ENCODE assay signal across 13 cellular contexts in genomic region chr5:131364507-131365050, GRCh38.
DNase-seq lines count a peak whose midpoint lies in the region; ATAC-seq and TF ChIP-seq lines count a peak whose summit lies in the region.
"Had no signal": no experiment of that assay in that cellular context is flagged by ENCODE, and none has a peak within 500 bp of the region (broad histone marks: within the 10 kb centered on the region; RNA-seq: fewer than 3 reads in every experiment).

No MANE protein-coding gene starts in this region.

- H3K36me3 Mint-ChIP-seq in activated CD8-positive, alpha-beta memory T cell treated with anti-CD3 and anti-CD28 coated beads, Interleukin-2, amount 10 ng/mL, durations not matched to agents 7 days and 5 days = peaks cover 57% of the 10 kb centered on the region
- H3K36me3 Mint-ChIP-seq in central memory CD8-positive, alpha-beta T cell (ENCODE audit: insufficient read depth) = peaks cover 52% of the 10 kb centered on the region

- H3K9me3 Mint-ChIP-seq in activated CD8-positive, alpha-beta memory T cell treated with anti-CD3 and anti-CD28 coated beads, Interleukin-2, amount 10 ng/mL, durations not matched to agents 7 days and 5 days (ENCODE audit: low read depth) = peaks cover 3% of the 10 kb centered on the region
- H3K9me3 Mint-ChIP-seq in central memory CD8-positive, alpha-beta T cell = no peaks in the 10 kb centered on the region

- H3K27me3 ChIP-seq in Panc1 (ENCODE audit: control insufficient read depth, insufficient read depth, low read length) (no peaks in the 10 kb centered on the region), tibial nerve (no peaks in the 10 kb centered on the region)

- peaks cover 61% of the 10 kb centered on the region for H3K4me1 Mint-ChIP-seq in activated CD8-positive, alpha-beta memory T cell treated with anti-CD3 and anti-CD28 coated beads, Interleukin-2, amount 10 ng/mL, durations not matched to agents 7 days and 5 days
- H3K4me1 Mint-ChIP-seq in central memory CD8-positive, alpha-beta T cell = peaks cover 78% of the 10 kb centered on the region

- H3K27ac Mint-ChIP-seq in activated CD8-positive, alpha-beta memory T cell treated with anti-CD3 and anti-CD28 coated beads, Interleukin-2, amount 10 ng/mL, durations not matched to agents 7 days and 5 days = peak overlapping the region; percentile 75
- peak overlapping the region; percentile 64 for H3K27ac Mint-ChIP-seq in central memory CD8-positive, alpha-beta T cell (ENCODE audit: low read depth)

- intact Hi-C loops in Panc1 (cut with micrococcal nuclease; ENCODE audit: unreplicated experiment) = no loop called here

- no peaks in the 10 kb centered on the region for H3K27me3 Mint-ChIP-seq in activated CD8-positive, alpha-beta memory T cell treated with anti-CD3 and anti-CD28 coated beads, Interleukin-2, amount 10 ng/mL, durations not matched to agents 7 days and 5 days
- no peaks in the 10 kb centered on the region for H3K27me3 Mint-ChIP-seq in central memory CD8-positive, alpha-beta T cell

- 77% methylated on average over 1 of the region's 1 CpG for WGBS in tibial nerve, 2 donors

- peak; percentile 56 for DNase-seq in activated CD8-positive, alpha-beta memory T cell treated with anti-CD3 and anti-CD28 coated beads, Interleukin-2, amount 10 ng/mL, durations not matched to agents 7 days and 5 days
- DNase-seq in activated CD8-positive, alpha-beta memory T cell treated with anti-CD3 and anti-CD28 coated beads, Interleukin-2, amount 50 U/mL, for 48 hours = no peak
- DNase-seq in Panc1 (ENCODE audit: low read depth, low spot score) (no peak), tibial nerve (ENCODE audit: low spot score in 2 of 2) (no peak), coronary artery (ENCODE audit: low spot score) (no peak)
- no peak for DNase-seq in central memory CD8-positive, alpha-beta T cell (ENCODE audit: low spot score in 2 of 2)
- no peak for DNase-seq in stimulated activated naive CD8-positive, alpha-beta T cell treated with anti-CD3 and anti-CD28 coated beads, Interleukin-15, Interleukin-2, amounts not matched to agents 100 U/mL and 50 U/mL, for 24 hours
- DNase-seq: activated CD4-positive, alpha-beta T cell treated with anti-CD3 and anti-CD28 coated beads for 4 hours; DMS 273 treated with DMSO at 0.1 percent for 48 hours; NCI-H187; NCI-H526 had no signal

- H3K4me1 ChIP-seq in Panc1 (ENCODE audit: control insufficient read depth, insufficient read depth, low read length) = no peaks in the 10 kb centered on the region
- H3K4me1 ChIP-seq in tibial nerve = no peaks in the 10 kb centered on the region

- in situ Hi-C loops in Panc1 (cut with HindIII; ENCODE audit: low pct_unique_long_range_greater_than_20kb, low sequenced_read_pairs) = no loop called here

- TF ChIP-seq CTCF in Panc1 (IDR thresholded peaks at IDR 0.05) (no peak), tibial nerve (IDR thresholded peaks at IDR 0.05) (no peak), coronary artery (IDR thresholded peaks at IDR 0.05) (no peak)

- ATAC-seq in activated CD8-positive, alpha-beta memory T cell treated with anti-CD3 and anti-CD28 coated beads, Interleukin-2, amount 10 ng/mL, durations not matched to agents 7 days and 5 days = peak; percentile 79
- ATAC-seq in Panc1 (no peak), GM18502 (IDR thresholded peaks at IDR 0.05; ENCODE audit: poor library complexity, unreplicated experiment) (no peak)
- peak; percentile 70 for ATAC-seq in central memory CD8-positive, alpha-beta T cell (replicated peaks; ENCODE audit: extremely low read depth, poor library complexity, severe bottlenecking)
- peak; percentile 50 for ATAC-seq in stimulated activated naive CD8-positive, alpha-beta T cell treated with anti-CD3 and anti-CD28 coated beads, Interleukin-15, Interleukin-2, amounts not matched to agents 100 U/mL and 50 U/mL, for 24 hours
- ATAC-seq: K562 had no signal

- POLR2A ChIA-PET in Panc1 (lab: Charles Lee) = interaction anchor here (0.5 kb wide), 1 partner anchor 10 kb away, joined by 8 read pairs; no protein-coding TSS in a partner anchor

- H3K4me3 ChIP-seq in Panc1 (ENCODE audit: low read depth in 2 of 2, low read length in 2 of 2) (no peak overlapping the region), tibial nerve (no peak overlapping the region), coronary artery (no peak overlapping the region)
- H3K4me3 ChIP-seq: K562 had no signal

- CTCF ChIA-PET in activated CD8-positive, alpha-beta memory T cell treated with anti-CD3 and anti-CD28 coated beads, Interleukin-2, amount 10 ng/mL, durations not matched to agents 7 days and 5 days (lab: Charles Lee) = interaction anchor here (1.5 kb wide), 1 partner anchor 14 kb away, joined by 5 read pairs; no protein-coding TSS in a partner anchor
- CTCF ChIA-PET in Panc1 (lab: Charles Lee) = no interaction called here

- TF ChIP-seq POLR2A in tibial nerve (IDR thresholded peaks at IDR 0.05) = no peak

- H3K9me3 ChIP-seq in Panc1 (ENCODE audit: control insufficient read depth, insufficient read depth, low read depth, low read length) (no peaks in the 10 kb centered on the region), tibial nerve (no peaks in the 10 kb centered on the region)

- H3K27ac ChIP-seq in Panc1 (ENCODE audit: low read length) (no peak overlapping the region), tibial nerve (no peak overlapping the region), coronary artery (no peak overlapping the region)

- peak overlapping the region; percentile 2 for H3K4me3 Mint-ChIP-seq in activated CD8-positive, alpha-beta memory T cell treated with anti-CD3 and anti-CD28 coated beads, Interleukin-2, amount 10 ng/mL, durations not matched to agents 7 days and 5 days
- H3K4me3 Mint-ChIP-seq in central memory CD8-positive, alpha-beta T cell = peak overlapping the region; percentile 27

- TSS peak; percentile 15 for BruUV-seq in Panc1 (replicated peaks; lab: Mats Ljungman, UMichigan)

- no peak for TF ChIP-seq EP300 in tibial nerve (IDR thresholded peaks at IDR 0.05)

- H3K36me3 ChIP-seq in Panc1 (ENCODE audit: control insufficient read depth, insufficient read depth, low read length) = no peaks in the 10 kb centered on the region
- peaks cover 0 to 17% (median 0%) of the 10 kb centered on the region in 3 donors for H3K36me3 ChIP-seq in tibial nerve

Comparison
In these comparisons a context has a peak if more than half of its experiments do, and no peak if none do; other contexts are left out.
1. ATAC-seq: peak in activated CD8-positive, alpha-beta memory T cell treated with anti-CD3 and anti-CD28 coated beads, Interleukin-2, amount 10 ng/mL, durations not matched to agents 7 days and 5 days (single experiment), central memory CD8-positive, alpha-beta T cell (single experiment) and stimulated activated naive CD8-positive, alpha-beta T cell treated with anti-CD3 and anti-CD28 coated beads, Interleukin-15, Interleukin-2, amounts not matched to agents 100 U/mL and 50 U/mL, for 24 hours (single experiment); none in Panc1 (single experiment) and GM18502 (single experiment).